In genomic region chr5:56908942-56909293, GRCh38 we compare ENCODE assay signal across 7 cellular contexts. TPM values are rescaled to one million over a fixed set of nuclear protein-coding genes. Genes with fewer than 3 reads are reported as not detected.
DNase-seq lines count a peak whose midpoint lies in the region; ATAC-seq and TF ChIP-seq lines count a peak whose summit lies in the region.

No MANE protein-coding gene starts in this region.

- ATAC-seq in GM21526 (IDR thresholded peaks at IDR 0.05; ENCODE audit: low FRiP score, unreplicated experiment) (peak; percentile 42), thoracic aorta (ENCODE audit: insufficient number of reproducible peaks, low FRiP score, low read depth) (peak; percentile 34)

- POLR2A ChIA-PET in MCF 10A (lab: Yijun Ruan, JAX): interaction anchor here (0.5 to 3.5 kb wide), 20 partner anchors 9 to 1553 kb away, joined by 3 to 44 read pairs (median 6); partner anchors contain the start of gene GPBP1

- H3K4me3 Mint-ChIP-seq in MCF 10A (ENCODE audit: unreplicated experiment): peak overlapping the region; percentile 99

- H3K4me2 ChIP-seq in Loucy (ENCODE audit: low read depth, low read length, poor library complexity, severe bottlenecking): peak overlapping the region; percentile 85

- H3F3A ChIP-seq in Loucy (ENCODE audit: low read depth): no peaks in the 10 kb centered on the region

- H3K27ac ChIP-seq in thoracic aorta: peak overlapping the region; percentile 88 to 98

- H3K27me3 Mint-ChIP-seq in MCF 10A (ENCODE audit: insufficient read depth, unreplicated experiment): no peaks in the 10 kb centered on the region

- H3K4me1 ChIP-seq in Loucy (ENCODE audit: insufficient read depth, low read length, poor library complexity, severe bottlenecking): peaks cover 21% of the 10 kb centered on the region
- peaks cover 4 to 7% of the 10 kb centered on the region in 2 donors for H3K4me1 ChIP-seq in thoracic aorta (ENCODE audit: control insufficient read depth in 1 of 2, low read depth in 2 of 2)

- no peaks in the 10 kb centered on the region for H3K9me2 ChIP-seq in Loucy (replicated peaks; ENCODE audit: low read depth, low read length)

- H3K27me3 ChIP-seq in Loucy (ENCODE audit: insufficient read depth, low read length, poor library complexity, severe bottlenecking) (no peaks in the 10 kb centered on the region), thoracic aorta (replicated peaks; ENCODE audit: insufficient read depth) (no peaks in the 10 kb centered on the region)

- intact Hi-C loops in MCF 10A (cut with micrococcal nuclease) (loop anchor here (1.0 to 2.0 kb wide), 2 partner anchors 230 to 312 kb away; no protein-coding TSS in a partner anchor), lower leg skin (cut with DNase I; ENCODE audit: low total_unique reads) (loop anchor here (10.0 kb wide), 1 partner anchor 306 kb away; no protein-coding TSS in a partner anchor)

- H3K4me3 ChIP-seq in Loucy (ENCODE audit: low read length, poor library complexity, severe bottlenecking): peak overlapping the region; percentile 76
- H3K4me3 ChIP-seq in lower leg skin (ENCODE audit: low read depth, poor library complexity, severe bottlenecking): peak overlapping the region; percentile 42
- H3K4me3 ChIP-seq in thoracic aorta: peak overlapping the region; percentile 98

- peaks cover 8% of the 10 kb centered on the region for H3K4me1 Mint-ChIP-seq in MCF 10A (ENCODE audit: insufficient read depth, unreplicated experiment)

- peak overlapping the region; percentile 72 for H3K9ac ChIP-seq in Loucy (ENCODE audit: low read depth, low read length, poor library complexity, severe bottlenecking)

- H3K79me2 ChIP-seq in Loucy (ENCODE audit: insufficient read depth, low read length): peaks cover 15% of the 10 kb centered on the region

- no peaks in the 10 kb centered on the region for H3K9me3 Mint-ChIP-seq in MCF 10A (ENCODE audit: unreplicated experiment)

- CTCF ChIA-PET in MCF 10A (lab: Yijun Ruan, JAX): interaction anchor here (0.8 to 1.2 kb wide), 4 partner anchors 19 to 314 kb away, joined by 3 to 6 read pairs (median 4); no protein-coding TSS in a partner anchor

- H3K9me3 ChIP-seq in Loucy (ENCODE audit: insufficient read depth, low read depth, low read length) (no peaks in the 10 kb centered on the region; the same call in 1 of the 2 replicates), thoracic aorta (no peaks in the 10 kb centered on the region)

- no TSS peak for BruUV-seq in MCF 10A (replicated peaks; lab: Mats Ljungman, UMichigan)

- peak overlapping the region; percentile 88 for H2AFZ ChIP-seq in Loucy (ENCODE audit: low read length)

- peak overlapping the region; percentile 99 for H3K27ac Mint-ChIP-seq in MCF 10A (ENCODE audit: low read depth, unreplicated experiment)

- WGBS in lower leg skin, 2 donors: 3 to 5% methylated on average over 19 of the region's 19 CpGs

- no peaks in the 10 kb centered on the region for H4K20me1 ChIP-seq in Loucy (ENCODE audit: insufficient read depth, low read length, poor library complexity, severe bottlenecking)

- no peaks in the 10 kb centered on the region for H3K36me3 ChIP-seq in Loucy (ENCODE audit: insufficient read depth, low read length)
- no peaks in the 10 kb centered on the region for H3K36me3 ChIP-seq in thoracic aorta

- DNase-seq in GM03348 (ENCODE audit: low spot score) (peak; percentile 80), MCF 10A (ENCODE audit: unreplicated experiment) (no peak), lower leg skin (ENCODE audit: low spot score in 2 of 2) (peak in 1 of 2 donors; percentile 94), thoracic aorta (ENCODE audit: low spot score) (peak; percentile 13)
- DNase-seq in stimulated activated CD4-positive, alpha-beta T cell treated with anti-CD3 and anti-CD28 coated beads, Interleukin-15, amount 100 ng/mL, for 24 hours: no peak

- TF ChIP-seq CTCF in Loucy (conservative IDR thresholded peaks at IDR 0.05; ENCODE audit: low read length) (no peak), MCF 10A (IDR thresholded peaks at IDR 0.05; ENCODE audit: unreplicated experiment) (no peak), lower leg skin (IDR thresholded peaks at IDR 0.05) (no peak), thoracic aorta (IDR thresholded peaks at IDR 0.05) (no peak)

- no peak for TF ChIP-seq POLR2A in lower leg skin (IDR thresholded peaks at IDR 0.05)

- no peaks in the 10 kb centered on the region for H3K36me3 Mint-ChIP-seq in MCF 10A (ENCODE audit: insufficient read depth, unreplicated experiment)

RNA-seq across cellular contexts. Expression of gene SETD9, which starts 0.5 kb away (rescaled TPM):
- total RNA-seq in MCF 10A (2022) (10.6 and 11.5 TPM in 2 replicates), lower leg skin (10 to 100 TPM in 3 of 4 donors, 1 to 10 TPM in 1; 9.0 to 24.4 (median 17.6) TPM), thoracic aorta (1 to 10 TPM; 5.1 to 8.8 TPM)

RNA-seq across cellular contexts. Expression of gene MIER3, which starts 43.0 kb away (rescaled TPM):
- 17.8 and 25.0 TPM in 2 replicates for total RNA-seq in MCF 10A (2022)
- total RNA-seq in lower leg skin: 10 to 100 TPM; 15.7 to 32.5 (median 25.2) TPM
- total RNA-seq in thoracic aorta: 10 to 100 TPM; 15.4 to 39.4 TPM

Comparison
In these comparisons a context has a peak if more than half of its experiments do, and no peak if none do; other contexts are left out.
1. DNase-seq: peak in GM03348 (single experiment) and thoracic aorta (single experiment); none in MCF 10A (single experiment) and stimulated activated CD4-positive, alpha-beta T cell treated with anti-CD3 and anti-CD28 coated beads, Interleukin-15, amount 100 ng/mL, for 24 hours (single experiment).
2. H3K4me3 ChIP-seq: peak in every context shown above with its lines; median percentile 98 in thoracic aorta; 76 in Loucy; 42 in lower leg skin.